23 cellular contexts compared by ENCODE assay signal in the genomic region with DNA sequence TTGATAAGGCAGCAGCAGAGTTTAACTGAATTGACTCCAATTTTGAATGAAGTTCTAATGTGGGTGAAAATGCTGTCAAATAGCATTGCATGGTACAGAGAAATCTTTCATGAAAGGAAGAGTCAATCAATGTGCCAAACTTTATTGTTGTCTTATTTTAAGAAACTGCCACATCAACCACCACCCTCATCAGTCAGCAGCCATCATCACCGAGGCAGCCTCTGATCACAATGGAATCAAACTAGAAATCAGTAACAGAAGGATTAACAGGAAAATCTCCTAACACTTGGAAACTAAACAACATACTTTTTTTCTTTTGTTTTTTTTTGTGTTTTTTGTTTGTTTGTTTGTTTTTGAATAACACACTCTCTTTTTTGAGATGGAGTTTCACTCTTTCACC.
"Had no signal": no experiment of that assay in that cellular context is flagged by ENCODE, and none has a peak within 500 bp of the region (broad histone marks: within the 10 kb centered on the region; RNA-seq: fewer than 3 reads in every experiment).

No MANE protein-coding gene starts in this region.

- H3K4me1 Mint-ChIP-seq: endodermal cell had no signal

- H3K4me3 Mint-ChIP-seq: dendritic cell treated with granulocyte-macrophage colony-stimulating factor and Interleukin-4, amounts not matched to agents 40 ng/mL and 50 ng/mL, for 4 days; effector memory CD8-positive, alpha-beta T cell; endodermal cell had no signal

- H3K27me3 ChIP-seq: colonic mucosa, dorsolateral prefrontal cortex, esophagus muscularis mucosa, esophagus squamous epithelium, foreskin keratinocyte, gastrocnemius medialis, gastroesophageal sphincter, heart left ventricle, heart right ventricle had no signal

- H3K9me3 Mint-ChIP-seq: dendritic cell treated with granulocyte-macrophage colony-stimulating factor and Interleukin-4, amounts not matched to agents 40 ng/mL and 50 ng/mL, for 4 days; effector memory CD8-positive, alpha-beta T cell; endodermal cell had no signal

- DNase-seq: colonic mucosa; cortex of kidney; dermis blood vessel endothelial cell; dorsolateral prefrontal cortex; effector CD4-positive, alpha-beta T cell; effector CD8-positive, alpha-beta T cell; effector memory CD4-positive, alpha-beta T cell; effector memory CD8-positive, alpha-beta T cell; endodermal cell; erythroblast; esophagus squamous epithelium; foreskin fibroblast; foreskin keratinocyte; foreskin melanocyte; gastrocnemius medialis; glutamatergic neuron; heart left ventricle; heart right ventricle had no signal

- H3K27me3 Mint-ChIP-seq: dendritic cell treated with granulocyte-macrophage colony-stimulating factor and Interleukin-4, amounts not matched to agents 40 ng/mL and 50 ng/mL, for 4 days; effector memory CD8-positive, alpha-beta T cell had no signal

- H3K27ac ChIP-seq: colonic mucosa, coronary artery, dorsolateral prefrontal cortex, epithelial cell of prostate, esophagus muscularis mucosa, esophagus squamous epithelium, foreskin keratinocyte, gastrocnemius medialis, gastroesophageal sphincter, heart left ventricle, heart right ventricle had no signal

- H3K4me3 ChIP-seq: colonic mucosa, coronary artery, dorsolateral prefrontal cortex, esophagus muscularis mucosa, esophagus squamous epithelium, gastrocnemius medialis, gastroesophageal sphincter, heart left ventricle, heart right ventricle had no signal

- H3K4me1 ChIP-seq: colonic mucosa, esophagus squamous epithelium, foreskin keratinocyte, gastroesophageal sphincter had no signal

- H3K9me3 ChIP-seq: colonic mucosa, esophagus muscularis mucosa, esophagus squamous epithelium, gastrocnemius medialis, gastroesophageal sphincter, heart left ventricle, heart right ventricle had no signal

- H3K36me3 ChIP-seq: colonic mucosa had no signal

- H3K27ac Mint-ChIP-seq: dendritic cell treated with granulocyte-macrophage colony-stimulating factor and Interleukin-4, amounts not matched to agents 40 ng/mL and 50 ng/mL, for 4 days had no signal
